ENCODE assay signal across 8 cellular contexts in genomic region chr15:73051402-73051810, GRCh38. TPM values are rescaled to one million over a fixed set of nuclear protein-coding genes. Genes with fewer than 3 reads are reported as not detected.
DNase-seq lines count a peak whose midpoint lies in the region; ATAC-seq and TF ChIP-seq lines count a peak whose summit lies in the region.

No MANE protein-coding gene starts in this region.

- intact Hi-C loops in MCF 10A (cut with micrococcal nuclease) = loop anchor here (5.0 kb wide), 1 partner anchor 214 kb away; no protein-coding TSS in a partner anchor

- peaks cover 7% of the 10 kb centered on the region for H3K4me1 Mint-ChIP-seq in MCF 10A (ENCODE audit: insufficient read depth, unreplicated experiment)

- H3K27ac ChIP-seq in layer of hippocampus (ENCODE audit: low read depth, low read length) (peak overlapping the region; percentile 99), stomach smooth muscle (ENCODE audit: low read length) (peak overlapping the region; percentile 84)

- no peaks in the 10 kb centered on the region for H3K9me3 ChIP-seq in stomach smooth muscle (ENCODE audit: control insufficient read depth in 2 of 2, low read length in 2 of 2)

- H3K27me3 Mint-ChIP-seq in MCF 10A (ENCODE audit: insufficient read depth, unreplicated experiment) = peaks cover 23% of the 10 kb centered on the region

- peak overlapping the region; percentile 85 for H3K4me3 Mint-ChIP-seq in MCF 10A (ENCODE audit: unreplicated experiment)

- TF ChIP-seq CTCF in GM12865 (IDR thresholded peaks at IDR 0.05; ENCODE audit: insufficient read depth, low read depth, low read length, missing control alignments) (no peak), MCF 10A (IDR thresholded peaks at IDR 0.05; ENCODE audit: unreplicated experiment) (no peak)

- no peaks in the 10 kb centered on the region for H3K36me3 ChIP-seq in stomach smooth muscle (ENCODE audit: control insufficient read depth in 2 of 2, insufficient read depth in 2 of 2, low read length in 2 of 2)

- no peak overlapping the region for H3K27ac Mint-ChIP-seq in MCF 10A (ENCODE audit: low read depth, unreplicated experiment)

- POLR2A ChIA-PET in MCF 10A (lab: Yijun Ruan, JAX) = interaction anchor here (0.5 to 2.4 kb wide), 10 partner anchors 9 to 269 kb away, joined by 3 to 13 read pairs (median 4); no protein-coding TSS in a partner anchor

- no peaks in the 10 kb centered on the region for H3K27me3 ChIP-seq in layer of hippocampus (ENCODE audit: control insufficient read depth, insufficient read depth, low read length)
- no peaks in the 10 kb centered on the region for H3K27me3 ChIP-seq in stomach smooth muscle (ENCODE audit: control insufficient read depth in 1 of 2, insufficient read depth in 2 of 2, low read length in 2 of 2)

- CTCF ChIA-PET in MCF 10A (lab: Yijun Ruan, JAX) = interaction anchor here (0.6 kb wide), 1 partner anchor 1950 kb away, joined by 3 read pairs; no protein-coding TSS in a partner anchor

- H3K4me1 ChIP-seq in stomach smooth muscle (ENCODE audit: control insufficient read depth, insufficient read depth, low read length) = no peaks in the 10 kb centered on the region

- BruUV-seq in MCF 10A (replicated peaks; lab: Mats Ljungman, UMichigan) = no TSS peak

- no peak for ATAC-seq in GM19035 (IDR thresholded peaks at IDR 0.05; ENCODE audit: unreplicated experiment)

- H3K9me3 Mint-ChIP-seq in MCF 10A (ENCODE audit: unreplicated experiment) = no peaks in the 10 kb centered on the region

- peak overlapping the region; percentile 84 for H3K4me3 ChIP-seq in GM12865 (ENCODE audit: low read depth, low read length)
- H3K4me3 ChIP-seq in Jurkat, Clone E6-1 (ENCODE audit: low read length) = peak overlapping the region; percentile 69
- peak overlapping the region; percentile 71 to 78 for H3K4me3 ChIP-seq in stomach smooth muscle (ENCODE audit: low read length in 2 of 2)

- DNase-seq in GM12865 (ENCODE audit: low read depth) (no peak), MCF 10A (ENCODE audit: unreplicated experiment) (no peak), NCI-H1694 (lab: John Stamatoyannopoulos, UW) (no peak), mesenteric fat pad (ENCODE audit: low spot score) (no peak)
- DNase-seq in Jurkat, Clone E6-1 (ENCODE audit: low read depth, low spot score) = no peak

- no peaks in the 10 kb centered on the region for H3K36me3 Mint-ChIP-seq in MCF 10A (ENCODE audit: insufficient read depth, unreplicated experiment)

- peak overlapping the region; percentile 79 to 80 for H3K9ac ChIP-seq in stomach smooth muscle (ENCODE audit: low read length in 2 of 2)

RNA-seq across cellular contexts. Expression of gene NEO1, which starts 0.9 kb away (rescaled TPM):
- polyA plus RNA-seq in Jurkat, Clone E6-1 (2012; ENCODE audit: insufficient read depth, insufficient read length) = 15.6 TPM
- total RNA-seq in MCF 10A (2022) (13.2 and 15.1 TPM in 2 replicates), mesenteric fat pad (12.7 TPM)
